29 cellular contexts compared by ENCODE assay signal in the genomic region with DNA sequence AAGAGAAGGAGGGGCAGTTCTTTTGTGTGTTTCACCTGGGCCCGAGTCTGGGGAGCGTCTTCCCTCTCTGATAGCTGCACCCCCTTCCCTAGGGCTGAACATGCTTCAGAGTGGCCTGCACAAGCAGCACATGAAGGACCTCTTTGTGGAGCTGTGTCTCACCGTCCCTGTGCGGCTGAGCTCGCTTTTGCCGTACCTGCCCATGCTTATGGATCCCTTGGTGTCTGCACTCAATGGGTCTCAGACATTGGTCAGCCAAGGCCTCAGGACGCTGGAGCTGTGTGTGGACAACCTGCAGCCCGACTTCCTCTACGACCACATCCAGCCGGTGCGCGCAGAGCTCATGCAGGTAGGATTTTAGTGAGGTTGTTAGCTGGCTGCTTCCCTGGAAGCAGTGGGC. TPM values are rescaled to one million over a fixed set of nuclear protein-coding genes. Genes with fewer than 3 reads are reported as not detected.
"Had no signal": no experiment of that assay in that cellular context is flagged by ENCODE, and none has a peak within 500 bp of the region (broad histone marks: within the 10 kb centered on the region; RNA-seq: fewer than 3 reads in every experiment).

No MANE protein-coding gene starts in this region.

- H3K9me3 Mint-ChIP-seq: stimulated activated effector memory CD8-positive, alpha-beta T cell treated with anti-CD3 and anti-CD28 coated beads, Interleukin-12 subunit alpha, Interleukin-12 subunit beta, amount 100 ng/mL, for 72 hours; stimulated activated memory B cell treated with anti-CD40 and anti-IgM and Interleukin-4, amounts not matched to agents 10 μg/mL and 1 μg/mL and 100 μg/mL, for 72 hours; stimulated activated naive B cell treated with anti-CD40 and anti-IgM and Interleukin-4, amounts not matched to agents 10 μg/mL and 1 μg/mL and 100 μg/mL, for 72 hours; stimulated activated naive CD8-positive, alpha-beta T cell treated with anti-CD3 and anti-CD28 coated beads, Interleukin-15, amount 100 ng/mL, for 72 hours; stimulated activated naive CD8-positive, alpha-beta T cell treated with anti-CD3 and anti-CD28 coated beads, Interleukin-15, Interleukin-2, amounts not matched to agents 100 ng/mL and 50 ng/mL, for 24 hours had no signal

- DNase-seq: stimulated activated CD4-positive, alpha-beta T cell treated with anti-CD3 and anti-CD28 coated beads, Interleukin-1b, Interleukin-23, amount 100 ng/mL, for 48 hours; stimulated activated CD4-positive, alpha-beta T cell treated with anti-CD3 and anti-CD28 coated beads, Interleukin-2, amount 100 ng/mL, for 24 hours; stimulated activated CD4-positive, alpha-beta T cell treated with anti-CD3 and anti-CD28 coated beads, Interleukin-2, amount 100 ng/mL, for 48 hours; stimulated activated CD4-positive, alpha-beta T cell treated with anti-CD3 and anti-CD28 coated beads, Interleukin-4, amount 100 ng/mL, for 1 hour; stimulated activated CD4-positive, alpha-beta T cell treated with anti-CD3 and anti-CD28 coated beads, Interleukin-4, amount 100 ng/mL, for 24 hours; stimulated activated CD4-positive, alpha-beta T cell treated with anti-CD3 and anti-CD28 coated beads, Interleukin-4, amount 100 ng/mL, for 4 hours; stimulated activated CD8-positive, alpha-beta memory T cell treated with anti-CD3 and anti-CD28 coated beads, Interleukin-4, amount 100 ng/mL, for 48 hours; stimulated activated naive B cell treated with anti-CD40 and anti-IgM and Interleukin-4, amounts not matched to agents 10 μg/mL and 1 μg/mL and 100 μg/mL, for 72 hours; stimulated activated naive CD4-positive, alpha-beta T cell; stimulated activated naive CD4-positive, alpha-beta T cell treated with Interleukin-2 at 50 U/mL for 16 hours; stimulated activated naive CD8-positive, alpha-beta T cell treated with anti-CD3 and anti-CD28 coated beads, Interleukin-15, amount 100 ng/mL, for 72 hours; stimulated activated naive CD8-positive, alpha-beta T cell treated with anti-CD3 and anti-CD28 coated beads, Interleukin-15, Interleukin-2, amounts not matched to agents 100 U/mL and 50 U/mL, for 24 hours; stomach; substantia nigra; testis; thyroid gland; tibial artery; transverse colon; upper lobe of left lung; upper lobe of right lung; uterus had no signal

- H3K4me3 Mint-ChIP-seq: stimulated activated effector memory CD8-positive, alpha-beta T cell treated with anti-CD3 and anti-CD28 coated beads, Interleukin-12 subunit alpha, Interleukin-12 subunit beta, amount 100 ng/mL, for 72 hours; stimulated activated memory B cell treated with anti-CD40 and anti-IgM and Interleukin-4, amounts not matched to agents 10 μg/mL and 1 μg/mL and 100 μg/mL, for 72 hours; stimulated activated naive B cell treated with anti-CD40 and anti-IgM and Interleukin-4, amounts not matched to agents 10 μg/mL and 1 μg/mL and 100 μg/mL, for 72 hours; stimulated activated naive CD8-positive, alpha-beta T cell treated with anti-CD3 and anti-CD28 coated beads, Interleukin-15, amount 100 ng/mL, for 72 hours; stimulated activated naive CD8-positive, alpha-beta T cell treated with anti-CD3 and anti-CD28 coated beads, Interleukin-15, Interleukin-2, amounts not matched to agents 100 ng/mL and 50 ng/mL, for 24 hours had no signal

- H3K27ac Mint-ChIP-seq: stimulated activated effector memory CD8-positive, alpha-beta T cell treated with anti-CD3 and anti-CD28 coated beads, Interleukin-12 subunit alpha, Interleukin-12 subunit beta, amount 100 ng/mL, for 72 hours; stimulated activated memory B cell treated with anti-CD40 and anti-IgM and Interleukin-4, amounts not matched to agents 10 μg/mL and 1 μg/mL and 100 μg/mL, for 72 hours; stimulated activated naive B cell treated with anti-CD40 and anti-IgM and Interleukin-4, amounts not matched to agents 10 μg/mL and 1 μg/mL and 100 μg/mL, for 72 hours; stimulated activated naive CD8-positive, alpha-beta T cell treated with anti-CD3 and anti-CD28 coated beads, Interleukin-15, Interleukin-2, amounts not matched to agents 100 ng/mL and 50 ng/mL, for 24 hours had no signal

- H3K4me1 Mint-ChIP-seq: stimulated activated memory B cell treated with anti-CD40 and anti-IgM and Interleukin-4, amounts not matched to agents 10 μg/mL and 1 μg/mL and 100 μg/mL, for 72 hours; stimulated activated naive B cell treated with anti-CD40 and anti-IgM and Interleukin-4, amounts not matched to agents 10 μg/mL and 1 μg/mL and 100 μg/mL, for 72 hours; stimulated activated naive CD8-positive, alpha-beta T cell treated with anti-CD3 and anti-CD28 coated beads, Interleukin-15, amount 100 ng/mL, for 72 hours had no signal

- H3K4me3 ChIP-seq: stomach, suprapubic skin, testis, thoracic aorta, thyroid gland, tibial artery, tibial nerve, transverse colon, upper lobe of left lung, upper lobe of right lung, uterus, vagina had no signal

- H3K9me3 ChIP-seq: stomach, suprapubic skin, testis, thoracic aorta, thyroid gland, tibial artery, tibial nerve, transverse colon, upper lobe of left lung, upper lobe of right lung, uterus, vagina had no signal

- H3K36me3 ChIP-seq: uterus had no signal

- H3K4me1 ChIP-seq: testis, thyroid gland, tibial artery, transverse colon, uterus, vagina had no signal

- ATAC-seq: stimulated activated effector memory CD8-positive, alpha-beta T cell treated with anti-CD3 and anti-CD28 coated beads, Interleukin-12 subunit alpha, Interleukin-12 subunit beta, amount 100 ng/mL, for 72 hours; stimulated activated memory B cell treated with anti-CD40 and anti-IgM and Interleukin-4, amounts not matched to agents 10 μg/mL and 1 μg/mL and 100 μg/mL, for 72 hours; stimulated activated naive B cell treated with anti-CD40 and anti-IgM and Interleukin-4, amounts not matched to agents 10 μg/mL and 1 μg/mL and 100 μg/mL, for 72 hours; stimulated activated naive CD8-positive, alpha-beta T cell treated with anti-CD3 and anti-CD28 coated beads, Interleukin-15, amount 100 ng/mL, for 72 hours; stimulated activated naive CD8-positive, alpha-beta T cell treated with anti-CD3 and anti-CD28 coated beads, Interleukin-15, Interleukin-2, amounts not matched to agents 100 U/mL and 50 U/mL, for 24 hours; upper lobe of right lung had no signal

- H3K27me3 Mint-ChIP-seq: stimulated activated memory B cell treated with anti-CD40 and anti-IgM and Interleukin-4, amounts not matched to agents 10 μg/mL and 1 μg/mL and 100 μg/mL, for 72 hours; stimulated activated naive B cell treated with anti-CD40 and anti-IgM and Interleukin-4, amounts not matched to agents 10 μg/mL and 1 μg/mL and 100 μg/mL, for 72 hours; stimulated activated naive CD8-positive, alpha-beta T cell treated with anti-CD3 and anti-CD28 coated beads, Interleukin-15, amount 100 ng/mL, for 72 hours; stimulated activated naive CD8-positive, alpha-beta T cell treated with anti-CD3 and anti-CD28 coated beads, Interleukin-15, Interleukin-2, amounts not matched to agents 100 ng/mL and 50 ng/mL, for 24 hours had no signal

- H3K27ac ChIP-seq: stomach, suprapubic skin, testis, thoracic aorta, thyroid gland, tibial artery, tibial nerve, transverse colon, upper lobe of left lung, upper lobe of right lung, uterus, vagina had no signal

- H3K27me3 ChIP-seq: stomach, suprapubic skin, testis, thyroid gland, tibial artery, tibial nerve, transverse colon, upper lobe of left lung, upper lobe of right lung, uterus, vagina had no signal

RNA-seq across cellular contexts. Expression of a gene that starts 47.5 kb away (rescaled TPM):
- total RNA-seq: subcutaneous adipose tissue, suprapubic skin had no signal
